8 cellular contexts compared by ENCODE assay signal in genomic region chr6:149723771-149724417, GRCh38. TPM values are rescaled to one million over a fixed set of nuclear protein-coding genes. Genes with fewer than 3 reads are reported as not detected.
DNase-seq lines count a peak whose midpoint lies in the region; ATAC-seq and TF ChIP-seq lines count a peak whose summit lies in the region.

No MANE protein-coding gene starts in this region.

- H3K4me3 Mint-ChIP-seq in CD4-positive, alpha-beta T cell: no peak overlapping the region
- H3K4me3 Mint-ChIP-seq in effector memory CD8-positive, alpha-beta T cell: no peak overlapping the region

- H3K27me3 ChIP-seq in CD4-positive, alpha-beta T cell (ENCODE audit: control insufficient read depth, insufficient read depth, low read length): no peaks in the 10 kb centered on the region
- H3K27me3 ChIP-seq in WERI-Rb-1 (ENCODE audit: insufficient read depth, low read depth, severe bottlenecking) (no peaks in the 10 kb centered on the region), upper lobe of left lung (no peaks in the 10 kb centered on the region)

- intact Hi-C loops in CD4-positive, alpha-beta T cell (cut with DNase I, micrococcal nuclease): loop anchor here (5.0 to 10.0 kb wide), 2 partner anchors 201 to 293 kb away; partner anchors contain the start of gene RAET1G (in 2 of the 2)

- no peak for TF ChIP-seq EP300 in upper lobe of left lung (IDR thresholded peaks at IDR 0.05)

- peaks cover 25% of the 10 kb centered on the region for H3K4me1 Mint-ChIP-seq in CD4-positive, alpha-beta T cell (ENCODE audit: low read depth)
- peaks cover 3 to 8% of the 10 kb centered on the region in 2 donors for H3K4me1 Mint-ChIP-seq in effector memory CD8-positive, alpha-beta T cell (ENCODE audit: low read depth in 2 of 2)

- H3K4me3 ChIP-seq in WERI-Rb-1 (ENCODE audit: low read depth, low read length) (no peak overlapping the region), upper lobe of left lung (no peak overlapping the region)

- H3K27ac Mint-ChIP-seq in CD4-positive, alpha-beta T cell: peak overlapping the region; percentile 10
- H3K27ac Mint-ChIP-seq in effector memory CD8-positive, alpha-beta T cell: no peak overlapping the region

- 62 to 69% methylated on average over 10 of the region's 10 CpGs for WGBS in upper lobe of left lung, 2 donors

- DNase-seq in CD4-positive, alpha-beta T cell: peak in 7 of 10 experiments; percentile 16 to 41 (median 30)
- peak; percentile 53 for DNase-seq in NCI-H2196 (lab: John Stamatoyannopoulos, UW; ENCODE audit: unreplicated experiment)
- DNase-seq in WERI-Rb-1: peak; percentile 54
- peak in 2 of 3 experiments; percentile 19 to 29 for DNase-seq in effector memory CD8-positive, alpha-beta T cell
- peak; percentile 67 for DNase-seq in midbrain (lab: John Stamatoyannopoulos, UW)
- peak in 1 of 2 donors; percentile 51 for DNase-seq in upper lobe of left lung

- TF ChIP-seq CTCF in CD4-positive, alpha-beta T cell (IDR thresholded peaks at IDR 0.05): peak; percentile 78
- peak; percentile 80 for TF ChIP-seq CTCF in WERI-Rb-1 (IDR thresholded peaks at IDR 0.05; ENCODE audit: low read depth, low read length)
- peak; percentile 33 to 65 (median 56) for TF ChIP-seq CTCF in upper lobe of left lung (IDR thresholded peaks at IDR 0.05)

- H3K9me3 Mint-ChIP-seq in CD4-positive, alpha-beta T cell: no peaks in the 10 kb centered on the region
- H3K9me3 Mint-ChIP-seq in effector memory CD8-positive, alpha-beta T cell: no peaks in the 10 kb centered on the region

- no peak overlapping the region for H3K27ac ChIP-seq in CD4-positive, alpha-beta T cell (ENCODE audit: low read depth, low read length)
- H3K27ac ChIP-seq in WERI-Rb-1 (no peak overlapping the region), upper lobe of left lung (no peak overlapping the region)

- POLR2A ChIA-PET in CD4-positive, alpha-beta T cell (lab: Charles Lee): interaction anchor here (1.4 kb wide), 1 partner anchor 26 kb away, joined by 3 read pairs; the partner anchor contains the start of gene PCMT1

- H3K27me3 Mint-ChIP-seq in CD4-positive, alpha-beta T cell: no peaks in the 10 kb centered on the region
- H3K27me3 Mint-ChIP-seq in effector memory CD8-positive, alpha-beta T cell: no peaks in the 10 kb centered on the region

- H3K36me3 Mint-ChIP-seq in CD4-positive, alpha-beta T cell (ENCODE audit: low read depth): peaks cover 31% of the 10 kb centered on the region
- H3K36me3 Mint-ChIP-seq in effector memory CD8-positive, alpha-beta T cell (ENCODE audit: insufficient read depth): peaks cover 40% of the 10 kb centered on the region

- H3K36me3 ChIP-seq in WERI-Rb-1 (peaks cover 48% of the 10 kb centered on the region), upper lobe of left lung (peaks cover 3 to 30% (median 7%) of the 10 kb centered on the region in 4 donors)

- H3K4me1 ChIP-seq in upper lobe of left lung: peaks cover 0 to 7% (median 3%) of the 10 kb centered on the region in 4 donors

- CTCF ChIA-PET in CD4-positive, alpha-beta T cell (lab: Charles Lee): interaction anchor here (1.2 kb wide), 1 partner anchor 23 kb away, joined by 5 read pairs; the partner anchor contains the start of gene NUP43

- ATAC-seq in CD4-positive, alpha-beta T cell (ENCODE audit: poor library complexity): peak; percentile 92
- ATAC-seq in GM21529 (IDR thresholded peaks at IDR 0.05; ENCODE audit: unreplicated experiment) (peak; percentile 59), upper lobe of left lung (ENCODE audit: low FRiP score in 2 of 2) (peak in 1 of 2 donors; percentile 93), HG03139 (IDR thresholded peaks at IDR 0.05; ENCODE audit: unreplicated experiment) (no peak)
- peak; percentile 92 for ATAC-seq in effector memory CD8-positive, alpha-beta T cell (replicated peaks)

- no peaks in the 10 kb centered on the region for H3K9me3 ChIP-seq in CD4-positive, alpha-beta T cell (ENCODE audit: control insufficient read depth, low read length)
- no peaks in the 10 kb centered on the region for H3K9me3 ChIP-seq in WERI-Rb-1 (ENCODE audit: severe bottlenecking)
- no peaks in the 10 kb centered on the region for H3K9me3 ChIP-seq in upper lobe of left lung

- no peak for TF ChIP-seq POLR2A in upper lobe of left lung (IDR thresholded peaks at IDR 0.05)

RNA-seq across cellular contexts. Expression of gene LATS1, which starts 6.0 kb away (rescaled TPM):
- 10 to 100 TPM; 36.1 to 39.6 TPM for total RNA-seq in CD4-positive, alpha-beta T cell
- total RNA-seq in upper lobe of left lung: 10 to 100 TPM; 23.1 to 34.4 (median 29.9) TPM

RNA-seq across cellular contexts. Expression of gene NUP43, which starts 22.4 kb away (rescaled TPM):
- 10 to 100 TPM; 14.2 to 14.5 TPM for total RNA-seq in CD4-positive, alpha-beta T cell
- total RNA-seq in upper lobe of left lung: 10 to 100 TPM; 11.1 to 29.3 (median 19.1) TPM

RNA-seq across cellular contexts. Expression of gene PCMT1, which starts 25.6 kb away (rescaled TPM):
- 10 to 100 TPM; 14.4 to 15.7 TPM for total RNA-seq in CD4-positive, alpha-beta T cell
- 100 to 1,000 TPM in 2 of 6 donors, 10 to 100 TPM in 4; 25.1 to 129 (median 68.1) TPM for total RNA-seq in upper lobe of left lung
